ENCODE assay signal across 8 cellular contexts in the genomic region with DNA sequence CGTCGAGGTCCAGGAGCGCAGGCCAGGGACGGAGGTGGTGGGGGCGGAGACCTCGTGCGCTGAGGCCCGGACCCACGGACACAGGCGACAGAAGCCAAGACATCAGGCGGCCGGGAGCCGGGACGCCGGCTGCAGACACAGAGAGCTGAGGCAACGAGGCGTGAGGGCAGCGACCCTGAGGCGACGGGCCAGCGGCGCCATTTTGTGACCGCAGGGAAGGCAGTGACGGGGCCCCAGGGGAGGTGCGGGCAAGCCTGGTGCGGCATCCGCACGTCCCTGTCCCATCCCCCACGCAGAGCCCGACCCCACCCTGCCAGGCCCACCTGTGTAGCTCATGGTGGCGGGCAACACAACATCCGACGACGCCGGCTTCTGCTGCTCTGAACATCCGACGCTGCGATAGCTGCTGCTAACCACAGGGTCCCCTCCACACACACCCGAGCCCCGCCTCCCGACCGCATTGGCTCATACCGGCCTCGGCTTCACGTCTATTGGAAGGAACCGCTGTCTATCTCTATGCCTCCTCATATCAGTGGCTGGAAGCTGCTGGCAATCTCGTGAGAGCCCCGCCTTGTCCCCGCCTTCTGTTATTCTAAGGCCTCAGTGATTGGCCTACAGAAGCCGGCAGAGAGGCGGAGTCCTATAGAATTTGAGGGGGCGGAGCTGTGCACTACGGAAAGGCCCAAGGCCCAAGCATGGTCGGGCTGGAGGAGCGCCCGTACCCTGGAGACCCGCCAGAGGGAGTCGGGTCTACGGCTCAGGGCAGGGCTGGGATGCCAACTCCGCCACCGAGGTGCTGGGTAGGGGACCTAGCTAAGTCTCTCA. TPM values are rescaled to one million over a fixed set of nuclear protein-coding genes. Genes with fewer than 3 reads are reported as not detected.
DNase-seq lines count a peak whose midpoint lies in the region; ATAC-seq, FAIRE-seq and TF ChIP-seq lines count a peak whose summit lies in the region.

TSS of gene AKAP8L (minus strand) at position 401 of the 825 bp plus-strand sequence. CDS start at position 336, 65 bp downstream.

- H3K27ac ChIP-seq in pancreas (peak within 1 kb of the TSS; percentile 78 to 83 (median 82)), tibial artery (peak within 1 kb of the TSS; percentile 87 to 97)

- peak within 1 kb of the TSS; percentile 89 for H3K4me3 ChIP-seq in GM12875 (ENCODE audit: low read depth, low read length)
- H3K4me3 ChIP-seq in adipocyte (ENCODE audit: low read length) = peak within 1 kb of the TSS; percentile 93
- H3K4me3 ChIP-seq in pancreas = peak within 1 kb of the TSS; percentile 70 to 98 (median 92)
- peak within 1 kb of the TSS; percentile 92 to 97 for H3K4me3 ChIP-seq in tibial artery

- H3K36me3 ChIP-seq in adipocyte (ENCODE audit: control insufficient read depth, insufficient read depth, low read length, severe bottlenecking) (peaks cover 34% of the 10 kb centered on the region), pancreas (peaks cover 0 to 10% (median 7%) of the 10 kb centered on the region in 3 donors), tibial artery (peaks cover 15 to 18% (median 16%) of the 10 kb centered on the region in 3 donors)

- H3K27me3 ChIP-seq in adipocyte (replicated peaks; ENCODE audit: control insufficient read depth, insufficient read depth, low read length) (no peaks in the 10 kb centered on the region), pancreas (no peaks in the 10 kb centered on the region), tibial artery (no peaks in the 10 kb centered on the region)

- ATAC-seq in HG02798 (IDR thresholded peaks at IDR 0.05; ENCODE audit: poor library complexity, unreplicated experiment) = peak; percentile 96
- ATAC-seq in Right ventricle myocardium superior (ENCODE audit: poor library complexity) = peak; percentile 95
- ATAC-seq in pancreas = peak; percentile 92 to 97 (median 94)

- H3K4me1 ChIP-seq in adipocyte (ENCODE audit: control insufficient read depth, insufficient read depth, low read length) (peaks cover 24% of the 10 kb centered on the region), pancreas (peaks cover 19 to 22% (median 20%) of the 10 kb centered on the region in 3 donors), tibial artery (peaks cover 0 to 49% (median 29%) of the 10 kb centered on the region in 4 donors)

- intact Hi-C loops in Right ventricle myocardium superior (cut with DNase I) (no loop called here), pancreas (cut with DNase I) (no loop called here), tibial artery (cut with DNase I; ENCODE audit: low total_unique reads) (no loop called here)

- FAIRE-seq in pancreas (lab: Jason Lieb, UNC) = peak; percentile 98

- no peaks in the 10 kb centered on the region for H3K9me3 ChIP-seq in adipocyte (ENCODE audit: control insufficient read depth, low read length)
- no peaks in the 10 kb centered on the region for H3K9me3 ChIP-seq in pancreas
- H3K9me3 ChIP-seq in tibial artery = no peaks in the 10 kb centered on the region

- TF ChIP-seq CTCF in GM12875 (IDR thresholded peaks at IDR 0.05; ENCODE audit: borderline replicate concordance, insufficient read depth, low read depth, low read length) = peak; percentile 87
- TF ChIP-seq CTCF in pancreas (IDR thresholded peaks at IDR 0.05) = peak; percentile 39 to 60 (median 46)
- TF ChIP-seq CTCF in tibial artery (IDR thresholded peaks at IDR 0.05) = peak; percentile 54 to 61

- 0 to 1% methylated on average over 52 to 61 of the region's 61 CpGs for WGBS in pancreas, 2 donors

- DNase-seq in NCI-H1436 (lab: John Stamatoyannopoulos, UW) (peak; percentile 99), T follicular helper cell (ENCODE audit: low read depth) (peak; percentile 97), adipocyte (ENCODE audit: low read depth) (peak; percentile 100), Right ventricle myocardium superior (peak; percentile 99), pancreas (peak; percentile 92 to 99 (median 99)), tibial artery (peak; percentile 100)

- H3K9ac ChIP-seq in adipocyte (ENCODE audit: low read length) = peak within 1 kb of the TSS; percentile 94

RNA-seq across cellular contexts. Expression of gene AKAP8L, which starts in this region (rescaled TPM):
- total RNA-seq in Right ventricle myocardium superior (74.5 TPM), pancreas (10 to 100 TPM; 32.7 to 74.8 (median 47.7) TPM)
- polyA plus RNA-seq in pancreas = 100 to 1,000 TPM; 167 to 239 TPM

Comparison
In these comparisons a context has a peak if more than half of its experiments do, and no peak if none do; other contexts are left out.
1. Peak in every context shown above with its lines: DNase-seq, ATAC-seq, H3K4me3 ChIP-seq and H3K27ac ChIP-seq.